ENCODE assay signal across 9 cellular contexts in the genomic region with DNA sequence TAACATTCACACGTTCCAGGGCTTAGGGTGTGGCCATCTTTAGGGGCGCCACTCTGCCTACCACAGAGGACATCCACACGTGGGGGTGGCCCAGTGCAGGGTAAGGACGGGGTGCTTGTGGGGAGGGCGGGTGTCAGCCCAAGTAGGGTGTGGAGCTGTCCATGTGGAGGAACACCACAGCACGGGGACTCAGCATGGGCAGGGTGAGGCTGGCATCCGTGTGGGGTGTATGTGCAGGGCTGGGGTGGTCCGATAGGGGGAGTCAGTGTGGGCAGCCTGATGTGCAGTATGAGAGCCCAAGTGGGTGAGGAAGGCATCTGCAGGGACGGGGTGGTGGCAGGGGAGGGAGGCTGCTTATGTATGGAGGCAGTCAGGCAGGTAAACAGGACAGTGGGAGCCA. TPM values are rescaled to one million over a fixed set of nuclear protein-coding genes. Genes with fewer than 3 reads are reported as not detected.
DNase-seq lines count a peak whose midpoint lies in the region; ATAC-seq and TF ChIP-seq lines count a peak whose summit lies in the region.
"Had no signal": no experiment of that assay in that cellular context is flagged by ENCODE, and none has a peak within 500 bp of the region (broad histone marks: within the 10 kb centered on the region; RNA-seq: fewer than 3 reads in every experiment).

No MANE protein-coding gene starts in this region.

- H3K4me3 Mint-ChIP-seq in T-helper 17 cell: peak overlapping the region; percentile 52
- H3K4me3 Mint-ChIP-seq: activated naive CD8-positive, alpha-beta T cell treated with anti-CD3 and anti-CD28 coated beads, Interleukin-2, amount 10 ng/mL, durations not matched to agents 7 days and 5 days had no signal

- DNase-seq in activated CD4-positive, CD25-positive, alpha-beta regulatory T cell treated with anti-CD3 and anti-CD28 coated beads, Interleukin-2, amount 50 U/mL, for 72 hours: no peak
- DNase-seq in T-helper 17 cell: no peak
- DNase-seq in fibroblast of villous mesenchyme (ENCODE audit: low read depth): no peak
- no peak for DNase-seq in HPDE6-E6E7 (ENCODE audit: extremely low spot score)
- DNase-seq: activated naive CD8-positive, alpha-beta T cell treated with anti-CD3 and anti-CD28 coated beads, Interleukin-2, amount 10 ng/mL, durations not matched to agents 7 days and 5 days had no signal

- no peak overlapping the region for H3K27ac ChIP-seq in skeletal muscle tissue (ENCODE audit: low read depth, low read length)

- peaks cover 59 to 78% (median 63%) of the 10 kb centered on the region in 3 donors for H3K36me3 ChIP-seq in skeletal muscle tissue (ENCODE audit: control insufficient read depth in 3 of 3, insufficient read depth in 3 of 3, low read length in 3 of 3)

- H3K4me1 ChIP-seq in skeletal muscle tissue (ENCODE audit: control insufficient read depth in 3 of 3, insufficient read depth in 3 of 3, low read length in 3 of 3): peaks cover 15 to 26% (median 16%) of the 10 kb centered on the region in 3 donors

- H3K4me3 ChIP-seq in fibroblast of villous mesenchyme (ENCODE audit: low read depth, low read length) (no peak overlapping the region), skeletal muscle tissue (ENCODE audit: low read length in 3 of 3) (no peak overlapping the region)

- peak overlapping the region; percentile 87 for H3K27ac Mint-ChIP-seq in T-helper 17 cell

- H3K27me3 ChIP-seq in skeletal muscle tissue (ENCODE audit: control insufficient read depth in 3 of 3, insufficient read depth in 3 of 3, low read length in 3 of 3): no peaks in the 10 kb centered on the region

- H3K27me3 Mint-ChIP-seq in T-helper 17 cell: no peaks in the 10 kb centered on the region
- H3K27me3 Mint-ChIP-seq: activated naive CD8-positive, alpha-beta T cell treated with anti-CD3 and anti-CD28 coated beads, Interleukin-2, amount 10 ng/mL, durations not matched to agents 7 days and 5 days had no signal

- peak; percentile 11 to 24 for ATAC-seq in activated CD4-positive, CD25-positive, alpha-beta regulatory T cell treated with anti-CD3 and anti-CD28 coated beads, Interleukin-2, amount 50 U/mL, for 24 hours
- ATAC-seq in T-helper 17 cell: peak; percentile 25
- ATAC-seq in HG03039 (IDR thresholded peaks at IDR 0.05; ENCODE audit: unreplicated experiment): no peak
- ATAC-seq in GM21825 (IDR thresholded peaks at IDR 0.05; ENCODE audit: unreplicated experiment): no peak

- peak; percentile 18 for TF ChIP-seq CTCF in fibroblast of villous mesenchyme (IDR thresholded peaks at IDR 0.05; ENCODE audit: insufficient read depth, low read depth, low read length)

- peaks cover 9% of the 10 kb centered on the region for H3K36me3 Mint-ChIP-seq in T-helper 17 cell (ENCODE audit: low read depth)

- H3K9me3 ChIP-seq in T-helper 17 cell (ENCODE audit: control insufficient read depth, low read length, poor library complexity, severe bottlenecking): no peaks in the 10 kb centered on the region
- no peaks in the 10 kb centered on the region for H3K9me3 ChIP-seq in skeletal muscle tissue (ENCODE audit: control insufficient read depth in 3 of 3, low read length in 3 of 3)

- peaks cover 22% of the 10 kb centered on the region for H3K4me1 Mint-ChIP-seq in T-helper 17 cell

- peak overlapping the region in 2 of 3 donors; percentile 20 to 40 for H3K9ac ChIP-seq in skeletal muscle tissue (ENCODE audit: low read depth in 1 of 3, low read length in 3 of 3)

RNA-seq across cellular contexts. Expression of a gene that starts 17.7 kb away (rescaled TPM):
- total RNA-seq in T-helper 17 cell: 10 to 100 TPM; 61.6 to 65.8 TPM
- total RNA-seq in fibroblast of villous mesenchyme: 88.3 and 113 TPM in 2 replicates
- total RNA-seq in skeletal muscle tissue: 84.5 TPM

RNA-seq across cellular contexts. Expression of a gene that starts 57.7 kb away (rescaled TPM):
- total RNA-seq in T-helper 17 cell: 10 to 100 TPM; 18.6 to 21.5 TPM
- 10.0 and 12.1 TPM in 2 replicates for total RNA-seq in fibroblast of villous mesenchyme
- total RNA-seq in skeletal muscle tissue: 14.6 TPM

Comparison
In these comparisons a context has a peak if more than half of its experiments do, and no peak if none do; other contexts are left out.
1. ATAC-seq: peak in activated CD4-positive, CD25-positive, alpha-beta regulatory T cell treated with anti-CD3 and anti-CD28 coated beads, Interleukin-2, amount 50 U/mL, for 24 hours (2 of 2) and T-helper 17 cell (single experiment); none in HG03039 (single experiment) and GM21825 (single experiment).